16 cellular contexts compared by ENCODE assay signal in the genomic region with DNA sequence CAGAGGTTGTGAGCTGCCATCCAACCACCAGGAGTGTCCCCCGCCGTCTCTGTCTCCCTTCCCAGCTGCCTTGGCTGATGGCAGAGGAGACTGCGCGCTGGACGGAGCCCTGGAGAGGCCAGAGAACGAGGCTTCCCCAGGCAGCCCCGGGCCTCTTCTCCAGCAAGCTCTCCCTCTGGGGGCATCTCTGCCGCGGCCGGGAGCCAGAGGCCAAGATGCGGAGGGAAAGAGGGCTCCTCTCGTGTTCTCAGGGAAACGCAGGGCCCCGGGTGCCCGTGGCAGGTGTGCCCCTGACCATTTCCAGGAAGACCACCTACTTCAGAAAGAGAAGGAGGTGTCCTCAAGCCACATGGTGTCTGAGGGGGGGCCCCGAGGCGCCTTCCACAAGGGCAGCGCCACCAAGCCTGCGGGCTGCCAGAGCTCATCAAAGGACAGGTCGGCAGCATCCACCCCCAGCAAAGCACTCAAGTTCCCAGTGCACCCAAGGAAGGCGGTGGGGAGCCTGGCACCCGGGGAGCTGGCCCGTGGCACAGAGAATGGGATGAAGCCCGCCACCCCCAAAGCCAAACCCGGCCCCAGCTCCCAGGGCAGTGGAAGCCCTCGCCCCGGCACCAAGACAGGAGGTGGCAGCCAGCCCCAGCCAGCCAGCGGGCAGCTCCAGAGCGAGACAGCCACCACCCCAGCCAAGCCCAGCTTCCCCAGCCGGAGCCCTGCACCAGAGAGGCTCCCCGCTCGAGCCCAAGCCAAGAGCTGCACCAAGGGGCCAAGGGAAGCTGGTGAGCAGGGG. TPM values are rescaled to one million over a fixed set of nuclear protein-coding genes. Genes with fewer than 3 reads are reported as not detected.
"Had no signal": no experiment of that assay in that cellular context is flagged by ENCODE, and none has a peak within 500 bp of the region (broad histone marks: within the 10 kb centered on the region; RNA-seq: fewer than 3 reads in every experiment).

No MANE protein-coding gene starts in this region.

- H3K4me3 ChIP-seq: MG63, PC-9, SJCRH30, SK-N-MC had no signal

- H3K9me3 ChIP-seq: MG63, SJCRH30 had no signal

- DNase-seq: MG63, NCI-H1048, NCI-H1417 treated with DMSO at 0.1 percent for 48 hours, NCI-H1436 treated with DMSO at 0.1 percent for 48 hours, NCI-H187 treated with DMSO at 0.1 percent for 48 hours, NCI-H2029, NCI-H2227 treated with DMSO at 0.1 percent for 48 hours, NCI-H510A treated with DMSO at 0.1 percent for 48 hours, NCI-H524 treated with DMSO at 0.1 percent for 48 hours, PC-9, SIG-M5 had no signal

- H3K4me1 ChIP-seq: SJCRH30 had no signal

- H3K36me3 ChIP-seq: MG63, SJCRH30 had no signal

- H3K27me3 ChIP-seq: MG63, SJCRH30 had no signal

- H3K27ac ChIP-seq: PC-9, RWPE1, SJCRH30, SK-N-MC had no signal

- ATAC-seq: Right ventricle myocardium inferior had no signal

RNA-seq across cellular contexts. Expression of a gene that starts 55.5 kb away (rescaled TPM):
- total RNA-seq: SJCRH30, SK-MEL-5 had no signal
